27 cellular contexts compared by ENCODE assay signal in genomic region chrX:482192-482701, GRCh38.
DNase-seq lines count a peak whose midpoint lies in the region; ATAC-seq, FAIRE-seq and TF ChIP-seq lines count a peak whose summit lies in the region.
"Had no signal": no experiment of that assay in that cellular context is flagged by ENCODE, and none has a peak within 500 bp of the region (broad histone marks: within the 10 kb centered on the region; RNA-seq: fewer than 3 reads in every experiment).

No MANE protein-coding gene starts in this region.

- no peaks in the 10 kb centered on the region for H3K36me3 Mint-ChIP-seq in activated CD8-positive, alpha-beta T cell treated with anti-CD3 and anti-CD28 coated beads for 36 hours (ENCODE audit: low read depth)
- no peaks in the 10 kb centered on the region for H3K36me3 Mint-ChIP-seq in activated CD8-positive, alpha-beta T cell treated with anti-CD3 and anti-CD28 coated beads, Interleukin-2, amount 10 ng/mL, durations not matched to agents 7 days and 5 days (ENCODE audit: low read depth)
- no peaks in the 10 kb centered on the region for H3K36me3 Mint-ChIP-seq in activated CD4-positive, alpha-beta memory T cell treated with anti-CD3 and anti-CD28 coated beads, Interleukin-2, amount 10 ng/mL, durations not matched to agents 7 days and 5 days (ENCODE audit: low read depth)

- H3K27me3 Mint-ChIP-seq in activated CD8-positive, alpha-beta T cell treated with anti-CD3 and anti-CD28 coated beads for 36 hours: peaks cover under 1% of the 10 kb centered on the region
- H3K27me3 Mint-ChIP-seq in activated CD8-positive, alpha-beta T cell treated with anti-CD3 and anti-CD28 coated beads, Interleukin-2, amount 10 ng/mL, durations not matched to agents 7 days and 5 days (ENCODE audit: low read depth): no peaks in the 10 kb centered on the region
- no peaks in the 10 kb centered on the region for H3K27me3 Mint-ChIP-seq in activated CD4-positive, alpha-beta memory T cell treated with anti-CD3 and anti-CD28 coated beads, Interleukin-2, amount 10 ng/mL, durations not matched to agents 7 days and 5 days

- no peaks in the 10 kb centered on the region for H3K4me1 Mint-ChIP-seq in activated CD8-positive, alpha-beta T cell treated with anti-CD3 and anti-CD28 coated beads for 36 hours (ENCODE audit: low read depth)
- no peaks in the 10 kb centered on the region for H3K4me1 Mint-ChIP-seq in activated CD8-positive, alpha-beta T cell treated with anti-CD3 and anti-CD28 coated beads, Interleukin-2, amount 10 ng/mL, durations not matched to agents 7 days and 5 days (ENCODE audit: low read depth)
- no peaks in the 10 kb centered on the region for H3K4me1 Mint-ChIP-seq in activated CD4-positive, alpha-beta memory T cell treated with anti-CD3 and anti-CD28 coated beads, Interleukin-2, amount 10 ng/mL, durations not matched to agents 7 days and 5 days

- DNase-seq in activated CD8-positive, alpha-beta T cell treated with anti-CD3 and anti-CD28 coated beads for 36 hours: peak; percentile 6
- no peak for DNase-seq in activated CD8-positive, alpha-beta T cell treated with anti-CD3 and anti-CD28 coated beads, Interleukin-2, amount 10 ng/mL, durations not matched to agents 7 days and 5 days
- DNase-seq in RWPE2 (ENCODE audit: low spot score): peak; percentile 43
- peak; percentile 32 for DNase-seq in kidney
- DNase-seq in activated CD4-positive, alpha-beta memory T cell treated with anti-CD3 and anti-CD28 coated beads, Interleukin-2, amount 10 ng/mL, durations not matched to agents 7 days and 5 days: no peak
- DNase-seq in foreskin keratinocyte: no peak
- no peak for DNase-seq in NCI-H2029 treated with DMSO at 0.1 percent for 48 hours (lab: John Stamatoyannopoulos, UW)
- DNase-seq: 8988T; GOT3; KBM-7; MV-4-11; NCI-H1105; NCI-H1436 treated with DMSO at 0.1 percent for 48 hours; NCI-H187 treated with DMSO at 0.1 percent for 48 hours; NCI-H2107; NCI-H446 treated with DMSO at 0.1 percent for 48 hours; NCI-H526; NCI-H82; NK-92 treated with Interleukin-12 subunit alpha and Interleukin-12 subunit beta, amount 100 ng/mL, for 24 hours; PC-3 had no signal

- intact Hi-C loops in activated CD8-positive, alpha-beta T cell treated with anti-CD3 and anti-CD28 coated beads for 36 hours (cut with micrococcal nuclease): no loop called here
- intact Hi-C loops in kidney (cut with DNase I): no loop called here

- H3K36me3 ChIP-seq in RWPE2 (ENCODE audit: low read depth) (no peaks in the 10 kb centered on the region), kidney (ENCODE audit: control insufficient read depth in 1 of 2, insufficient read depth in 2 of 2, low read length in 2 of 2) (no peaks in the 10 kb centered on the region)
- H3K36me3 ChIP-seq: SJSA1 had no signal

- no peak for FAIRE-seq in kidney (lab: Jason Lieb, UNC)
- FAIRE-seq: D721Med, G401.6, GM12878 had no signal

- H3K9me3 Mint-ChIP-seq in activated CD8-positive, alpha-beta T cell treated with anti-CD3 and anti-CD28 coated beads for 36 hours: no peaks in the 10 kb centered on the region
- H3K9me3 Mint-ChIP-seq in activated CD8-positive, alpha-beta T cell treated with anti-CD3 and anti-CD28 coated beads, Interleukin-2, amount 10 ng/mL, durations not matched to agents 7 days and 5 days (ENCODE audit: insufficient read depth): peaks cover 6% of the 10 kb centered on the region
- peaks cover 27% of the 10 kb centered on the region for H3K9me3 Mint-ChIP-seq in activated CD4-positive, alpha-beta memory T cell treated with anti-CD3 and anti-CD28 coated beads, Interleukin-2, amount 10 ng/mL, durations not matched to agents 7 days and 5 days

- no peak overlapping the region for H3K27ac ChIP-seq in RWPE2 (ENCODE audit: poor library complexity, severe bottlenecking)
- H3K27ac ChIP-seq in kidney (ENCODE audit: low read depth in 2 of 2, low read length in 2 of 2): no peak overlapping the region
- no peak overlapping the region for H3K27ac ChIP-seq in foreskin keratinocyte
- H3K27ac ChIP-seq: SJSA1 had no signal

- H3K9ac ChIP-seq in kidney (ENCODE audit: low read length in 2 of 2): no peak overlapping the region

- no peak for ATAC-seq in activated CD8-positive, alpha-beta T cell treated with anti-CD3 and anti-CD28 coated beads for 36 hours
- ATAC-seq in activated CD8-positive, alpha-beta T cell treated with anti-CD3 and anti-CD28 coated beads, Interleukin-2, amount 10 ng/mL, durations not matched to agents 7 days and 5 days: no peak
- no peak for ATAC-seq in RWPE2 (ENCODE audit: low read depth)
- ATAC-seq in foreskin keratinocyte: no peak
- ATAC-seq in HG03342 (IDR thresholded peaks at IDR 0.05; ENCODE audit: unreplicated experiment): no peak
- ATAC-seq: GM12878, HCT116, PC-3, Right ventricle myocardium inferior had no signal

- H3K4me1 ChIP-seq in RWPE2 (ENCODE audit: insufficient read depth, poor library complexity, severe bottlenecking): no peaks in the 10 kb centered on the region
- H3K4me1 ChIP-seq in kidney (ENCODE audit: control insufficient read depth in 1 of 2, insufficient read depth in 1 of 2, low read depth in 1 of 2, low read length in 2 of 2): no peaks in the 10 kb centered on the region
- no peaks in the 10 kb centered on the region for H3K4me1 ChIP-seq in foreskin keratinocyte
- H3K4me1 ChIP-seq: SJSA1 had no signal

- TF ChIP-seq CTCF in activated CD8-positive, alpha-beta T cell treated with anti-CD3 and anti-CD28 coated beads for 36 hours (IDR thresholded peaks at IDR 0.05): no peak
- TF ChIP-seq CTCF in RWPE2 (IDR thresholded peaks at IDR 0.05; ENCODE audit: poor library complexity, severe bottlenecking) (no peak), kidney (IDR thresholded peaks at IDR 0.05; ENCODE audit: borderline replicate concordance, extremely low read depth, insufficient read depth) (no peak), foreskin keratinocyte (conservative IDR thresholded peaks at IDR 0.05) (no peak)

- POLR2A ChIA-PET in activated CD8-positive, alpha-beta T cell treated with anti-CD3 and anti-CD28 coated beads for 36 hours (lab: Charles Lee): no interaction called here
- POLR2A ChIA-PET in activated CD8-positive, alpha-beta T cell treated with anti-CD3 and anti-CD28 coated beads, Interleukin-2, amount 10 ng/mL, durations not matched to agents 7 days and 5 days (lab: Charles Lee): no interaction called here
- POLR2A ChIA-PET in activated CD4-positive, alpha-beta memory T cell treated with anti-CD3 and anti-CD28 coated beads, Interleukin-2, amount 10 ng/mL, durations not matched to agents 7 days and 5 days (lab: Charles Lee): no interaction called here

- H3K27me3 ChIP-seq in RWPE2 (ENCODE audit: insufficient read depth, poor library complexity, severe bottlenecking) (no peaks in the 10 kb centered on the region), foreskin keratinocyte (no peaks in the 10 kb centered on the region)
- H3K27me3 ChIP-seq: SJSA1 had no signal

- no peak overlapping the region for H3K4me3 Mint-ChIP-seq in activated CD8-positive, alpha-beta T cell treated with anti-CD3 and anti-CD28 coated beads for 36 hours
- H3K4me3 Mint-ChIP-seq in activated CD8-positive, alpha-beta T cell treated with anti-CD3 and anti-CD28 coated beads, Interleukin-2, amount 10 ng/mL, durations not matched to agents 7 days and 5 days: no peak overlapping the region
- H3K4me3 Mint-ChIP-seq in activated CD4-positive, alpha-beta memory T cell treated with anti-CD3 and anti-CD28 coated beads, Interleukin-2, amount 10 ng/mL, durations not matched to agents 7 days and 5 days: no peak overlapping the region

- H3K9me3 ChIP-seq in RWPE2 (ENCODE audit: severe bottlenecking) (peaks cover 9% of the 10 kb centered on the region), kidney (ENCODE audit: control insufficient read depth in 1 of 2, low read length in 2 of 2) (no peaks in the 10 kb centered on the region)
- H3K9me3 ChIP-seq: SJSA1 had no signal

- H3K27ac Mint-ChIP-seq in activated CD8-positive, alpha-beta T cell treated with anti-CD3 and anti-CD28 coated beads for 36 hours: no peak overlapping the region
- H3K27ac Mint-ChIP-seq in activated CD8-positive, alpha-beta T cell treated with anti-CD3 and anti-CD28 coated beads, Interleukin-2, amount 10 ng/mL, durations not matched to agents 7 days and 5 days: no peak overlapping the region
- no peak overlapping the region for H3K27ac Mint-ChIP-seq in activated CD4-positive, alpha-beta memory T cell treated with anti-CD3 and anti-CD28 coated beads, Interleukin-2, amount 10 ng/mL, durations not matched to agents 7 days and 5 days

- CTCF ChIA-PET in activated CD8-positive, alpha-beta T cell treated with anti-CD3 and anti-CD28 coated beads for 36 hours (lab: Charles Lee): no interaction called here
- CTCF ChIA-PET in activated CD8-positive, alpha-beta T cell treated with anti-CD3 and anti-CD28 coated beads, Interleukin-2, amount 10 ng/mL, durations not matched to agents 7 days and 5 days (lab: Charles Lee): no interaction called here
- CTCF ChIA-PET in activated CD4-positive, alpha-beta memory T cell treated with anti-CD3 and anti-CD28 coated beads, Interleukin-2, amount 10 ng/mL, durations not matched to agents 7 days and 5 days (lab: Charles Lee): no interaction called here

- H3K4me3 ChIP-seq in RWPE2 (ENCODE audit: severe bottlenecking): no peak overlapping the region
- H3K4me3 ChIP-seq in kidney (ENCODE audit: low read length in 2 of 2): no peak overlapping the region
- H3K4me3 ChIP-seq: GM12878, SJSA1 had no signal

Comparison
In these comparisons a context has a peak if more than half of its experiments do, and no peak if none do; other contexts are left out.
1. DNase-seq: peak in activated CD8-positive, alpha-beta T cell treated with anti-CD3 and anti-CD28 coated beads for 36 hours (single experiment), RWPE2 (single experiment) and kidney (single experiment); none in activated CD8-positive, alpha-beta T cell treated with anti-CD3 and anti-CD28 coated beads, Interleukin-2, amount 10 ng/mL, durations not matched to agents 7 days and 5 days (single experiment), activated CD4-positive, alpha-beta memory T cell treated with anti-CD3 and anti-CD28 coated beads, Interleukin-2, amount 10 ng/mL, durations not matched to agents 7 days and 5 days (single experiment), foreskin keratinocyte (0 of 2) and NCI-H2029 treated with DMSO at 0.1 percent for 48 hours (single experiment).